ENCODE assay signal across 11 cellular contexts in the genomic region with DNA sequence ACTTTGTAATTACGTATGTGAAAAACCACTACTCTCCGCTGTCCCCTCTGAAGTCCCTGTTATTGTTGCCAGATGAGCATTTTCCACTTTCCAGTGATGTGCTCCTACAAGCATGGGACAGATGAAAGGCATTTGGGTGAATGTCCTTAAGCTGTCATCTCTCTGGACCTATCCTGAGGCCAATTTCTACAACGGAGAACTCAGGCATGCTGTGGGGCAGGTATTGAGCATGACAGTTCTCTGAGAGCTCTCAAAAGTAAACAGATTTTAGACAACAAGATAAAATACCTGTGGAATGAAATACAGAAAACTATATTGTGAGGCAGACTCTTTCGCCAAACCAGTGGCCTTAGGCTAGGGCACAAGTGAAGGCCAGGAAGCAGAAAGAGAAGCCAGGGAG.
"Had no signal": no experiment of that assay in that cellular context is flagged by ENCODE, and none has a peak within 500 bp of the region (broad histone marks: within the 10 kb centered on the region; RNA-seq: fewer than 3 reads in every experiment).

No MANE protein-coding gene starts in this region.

- H3K36me3 ChIP-seq: HAP-1 had no signal

- ATAC-seq: GM23338, HCT116 had no signal

- H3K9ac ChIP-seq: GM23248 had no signal

- H3K9me3 ChIP-seq: HAP-1 had no signal

- DNase-seq: GM23248, GOT3, H7, H9, HCEC 1CT, HFFc6 had no signal

- H3K4me3 ChIP-seq: GM23248, GM23338, HAP-1 had no signal

- H3K4me1 ChIP-seq: HAP-1 had no signal

- H2AFZ ChIP-seq: GM23248, GM23338 had no signal

- H3K4me2 ChIP-seq: GM23338 had no signal

- FAIRE-seq: H1, H54 had no signal

- H3K27ac ChIP-seq: GM23248 had no signal
